In genomic region chr1:156677616-156678596, GRCh38 we compare ENCODE assay signal across 8 cellular contexts. TPM values are rescaled to one million over a fixed set of nuclear protein-coding genes. Genes with fewer than 3 reads are reported as not detected.
DNase-seq lines count a peak whose midpoint lies in the region; ATAC-seq, FAIRE-seq and TF ChIP-seq lines count a peak whose summit lies in the region.

No MANE protein-coding gene starts in this region.

- H3K27me3 ChIP-seq in NT2/D1 (ENCODE audit: insufficient read depth, insufficient read length) (no peaks in the 10 kb centered on the region), hepatocyte (peaks cover 32% of the 10 kb centered on the region)

- H3K9me2 ChIP-seq in hepatocyte (replicated peaks; ENCODE audit: insufficient read depth), result no peaks in the 10 kb centered on the region

- H3K4me3 ChIP-seq in NT2/D1 (ENCODE audit: insufficient read length, low read depth), result peak overlapping the region; percentile 94
- peak overlapping the region; percentile 36 for H3K4me3 ChIP-seq in hepatocyte

- no peaks in the 10 kb centered on the region for H3K79me2 ChIP-seq in hepatocyte

- H3K27ac ChIP-seq in hepatocyte, result peak overlapping the region; percentile 47

- peak overlapping the region; percentile 83 for H2AFZ ChIP-seq in hepatocyte

- H3K36me3 ChIP-seq in NT2/D1 (ENCODE audit: insufficient read depth, insufficient read length, low read length) (peaks cover 34% of the 10 kb centered on the region), hepatocyte (replicated peaks; ENCODE audit: insufficient read depth, low read depth) (no peaks in the 10 kb centered on the region)

- no peak for ATAC-seq in GM19397 (IDR thresholded peaks at IDR 0.05; ENCODE audit: unreplicated experiment)

- 5% methylated on average over 22 of the region's 22 CpGs for WGBS in hepatocyte (ENCODE audit: low lambda C conversion rate, missing lambda C conversion rate)

- H3K4me2 ChIP-seq in hepatocyte, result peak overlapping the region; percentile 91

- DNase-seq in DMS153 treated with DMSO at 0.1 percent for 48 hours (lab: John Stamatoyannopoulos, UW; ENCODE audit: unreplicated experiment), result peak; percentile 93
- peak; percentile 63 for DNase-seq in HTR-8/SVneo (ENCODE audit: insufficient read length, low spot score)
- no peak for DNase-seq in NT2/D1 (ENCODE audit: low read depth, low spot score)
- DNase-seq in astrocyte of the hippocampus (ENCODE audit: low read depth, low spot score), result peak; percentile 88
- peak; percentile 85 for DNase-seq in hepatocyte (ENCODE audit: low spot score)
- DNase-seq in putamen (ENCODE audit: low spot score), result peak; percentile 81
- DNase-seq in amniotic stem cell (lab: John Stamatoyannopoulos, UW), result no peak

- FAIRE-seq in HTR-8/SVneo (lab: Jason Lieb, UNC), result peak; percentile 57

- no peaks in the 10 kb centered on the region for H4K20me1 ChIP-seq in hepatocyte (ENCODE audit: insufficient read depth, poor library complexity, severe bottlenecking)

- 0 out of 2 replicates have a peak, but pooled peaks cover under 1% of the 10 kb centered on the region for H3K9me3 ChIP-seq in NT2/D1 (ENCODE audit: insufficient read depth, low read length)
- H3K9me3 ChIP-seq in hepatocyte (ENCODE audit: low read depth), result no peaks in the 10 kb centered on the region

- peak; percentile 92 for TF ChIP-seq CTCF in hepatocyte (IDR thresholded peaks at IDR 0.05; ENCODE audit: poor library complexity)

- H3K4me1 ChIP-seq in NT2/D1 (ENCODE audit: insufficient read depth, insufficient read length), result peaks cover 24% of the 10 kb centered on the region
- peaks cover 26% of the 10 kb centered on the region for H3K4me1 ChIP-seq in hepatocyte (ENCODE audit: insufficient read depth)

- peak overlapping the region; percentile 14 for H3K9ac ChIP-seq in NT2/D1 (ENCODE audit: insufficient read length, low read depth)

RNA-seq across cellular contexts. Expression of gene NES, which starts 0.7 kb away (rescaled TPM):
- 7.9 and 13.8 TPM in 2 replicates for total RNA-seq in hepatocyte
- 3.6 and 4.8 TPM in 2 replicates for polyA plus RNA-seq in hepatocyte

RNA-seq across cellular contexts. Expression of gene CRABP2, which starts 27.5 kb away (rescaled TPM):
- 54.5 and 93.5 TPM in 2 replicates for total RNA-seq in hepatocyte
- polyA plus RNA-seq in hepatocyte, result 171 and 195 TPM in 2 replicates

RNA-seq across cellular contexts. Expression of gene BCAN, which starts 36.0 kb away (rescaled TPM):
- total RNA-seq in hepatocyte, result 0.03 and 0.84 TPM in 2 replicates
- not detected in 2 replicates for polyA plus RNA-seq in hepatocyte

RNA-seq across cellular contexts. Expression of gene METTL25B, which starts 50.4 kb away (rescaled TPM):
- total RNA-seq in hepatocyte, result 20.6 and 21.8 TPM in 2 replicates
- polyA plus RNA-seq in hepatocyte, result 22.6 and 24.7 TPM in 2 replicates

RNA-seq across cellular contexts. Expression of gene ISG20L2, which starts 50.7 kb away (rescaled TPM):
- total RNA-seq in hepatocyte, result 22.4 and 27.5 TPM in 2 replicates
- polyA plus RNA-seq in hepatocyte, result 13.5 and 16.4 TPM in 2 replicates

Comparison
In these comparisons a context has a peak if more than half of its experiments do, and no peak if none do; other contexts are left out.
1. DNase-seq: peak in DMS153 treated with DMSO at 0.1 percent for 48 hours (single experiment), HTR-8/SVneo (single experiment), astrocyte of the hippocampus (single experiment), hepatocyte (single experiment) and putamen (single experiment); none in NT2/D1 (single experiment) and amniotic stem cell (single experiment).